7 cellular contexts compared by ENCODE assay signal in genomic region chr1:9293512-9294439, GRCh38. TPM values are rescaled to one million over a fixed set of nuclear protein-coding genes. Genes with fewer than 3 reads are reported as not detected.
DNase-seq lines count a peak whose midpoint lies in the region; ATAC-seq lines count a peak whose summit lies in the region.

No MANE protein-coding gene starts in this region.

- H3K27me3 Mint-ChIP-seq in activated naive CD4-positive, alpha-beta T cell treated with anti-CD3 and anti-CD28 coated beads for 36 hours (ENCODE audit: low read depth), result no peaks in the 10 kb centered on the region

- DNase-seq in NCI-H510A (lab: John Stamatoyannopoulos, UW) (peak; percentile 58), hepatic stellate cell (ENCODE audit: low spot score) (peak; percentile 47), SW 1271 (lab: John Stamatoyannopoulos, UW) (no peak), superior temporal gyrus (ENCODE audit: extremely low spot score) (no peak)
- peak; percentile 63 for DNase-seq in activated naive CD4-positive, alpha-beta T cell treated with anti-CD3 and anti-CD28 coated beads for 36 hours

- peaks cover 23% of the 10 kb centered on the region for H3K4me1 Mint-ChIP-seq in activated naive CD4-positive, alpha-beta T cell treated with anti-CD3 and anti-CD28 coated beads for 36 hours (ENCODE audit: low read depth)

- peaks cover 4% of the 10 kb centered on the region for H3K9me3 Mint-ChIP-seq in activated naive CD4-positive, alpha-beta T cell treated with anti-CD3 and anti-CD28 coated beads for 36 hours

- H3K27ac ChIP-seq in skin epidermis, result peak overlapping the region; percentile 58 to 97 (median 90)

- intact Hi-C loops in activated naive CD4-positive, alpha-beta T cell treated with anti-CD3 and anti-CD28 coated beads for 36 hours (cut with micrococcal nuclease), result loop anchor here (1.0 to 5.0 kb wide), 4 partner anchors 18 to 133 kb away; no protein-coding TSS in a partner anchor

- no peak overlapping the region for H3K27ac Mint-ChIP-seq in activated naive CD4-positive, alpha-beta T cell treated with anti-CD3 and anti-CD28 coated beads for 36 hours

- no peaks in the 10 kb centered on the region for H3K36me3 Mint-ChIP-seq in activated naive CD4-positive, alpha-beta T cell treated with anti-CD3 and anti-CD28 coated beads for 36 hours (ENCODE audit: low read depth)

- peak; percentile 16 for ATAC-seq in GM19372 (IDR thresholded peaks at IDR 0.05; ENCODE audit: low read depth, unreplicated experiment)

- H3K4me3 Mint-ChIP-seq in activated naive CD4-positive, alpha-beta T cell treated with anti-CD3 and anti-CD28 coated beads for 36 hours, result no peak overlapping the region

- H3K4me3 ChIP-seq in skin epidermis, result peak overlapping the region; percentile 68 to 95 (median 88)

- CTCF ChIA-PET in activated naive CD4-positive, alpha-beta T cell treated with anti-CD3 and anti-CD28 coated beads for 36 hours (lab: Charles Lee), result no interaction called here

RNA-seq across cellular contexts. Expression of gene SPSB1, which starts 1.1 kb away (rescaled TPM):
- 1 to 10 TPM; 4.8 to 5.0 TPM for total RNA-seq in activated naive CD4-positive, alpha-beta T cell treated with anti-CD3 and anti-CD28 coated beads for 36 hours

RNA-seq across cellular contexts. Expression of gene H6PD, which starts 59.2 kb away (rescaled TPM):
- 1 to 10 TPM; 7.8 to 8.3 TPM for total RNA-seq in activated naive CD4-positive, alpha-beta T cell treated with anti-CD3 and anti-CD28 coated beads for 36 hours

Comparison
In these comparisons a context has a peak if more than half of its experiments do, and no peak if none do; other contexts are left out.
1. DNase-seq: peak in NCI-H510A (single experiment), activated naive CD4-positive, alpha-beta T cell treated with anti-CD3 and anti-CD28 coated beads for 36 hours (single experiment) and hepatic stellate cell (single experiment); none in SW 1271 (0 of 2) and superior temporal gyrus (single experiment).